In the genomic region with DNA sequence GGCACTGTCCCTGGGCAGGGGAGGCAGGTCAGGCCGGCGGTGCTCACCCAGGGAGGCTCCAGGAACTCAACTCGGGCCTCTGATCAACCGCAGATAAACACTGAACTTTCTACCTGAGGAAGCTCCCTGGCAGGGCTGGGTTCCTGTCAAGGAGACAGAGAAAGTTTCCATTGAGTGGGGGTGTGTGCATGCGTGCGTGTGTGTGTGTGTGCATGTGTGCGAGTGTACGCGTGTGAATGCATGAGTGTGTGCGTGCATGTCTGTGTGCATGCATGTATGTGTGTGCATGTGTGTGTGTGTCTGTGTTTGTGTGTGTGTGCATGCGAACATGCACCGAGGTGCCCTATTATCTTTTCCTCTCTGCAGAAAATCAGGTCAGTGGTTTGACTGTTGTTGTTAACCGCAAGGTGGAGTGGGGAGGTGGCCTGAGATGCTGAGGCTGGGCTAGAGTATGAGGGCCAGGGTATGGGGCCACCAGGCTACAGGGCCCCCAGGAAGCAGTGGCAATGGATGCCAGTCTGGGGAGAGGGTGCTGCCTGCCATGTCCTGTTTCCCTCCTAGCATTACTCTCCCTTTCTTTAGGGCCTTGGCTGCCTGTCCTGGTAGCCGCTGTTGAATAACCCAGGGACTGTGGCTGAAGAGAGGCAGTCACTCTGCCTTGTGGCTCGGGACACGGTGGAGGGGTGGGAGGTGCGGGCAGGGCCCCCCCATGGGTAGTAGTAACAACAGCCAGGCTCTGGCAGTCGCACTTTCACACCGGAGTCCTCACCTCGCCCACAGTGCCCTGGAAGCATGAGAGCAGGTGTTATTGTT, we compare ENCODE assay signal across 1 cellular context.
TF ChIP-seq lines count a peak whose summit lies in the region.

No MANE protein-coding gene starts in this region.

TF ChIP-seq in HepG2, 621 proteins besides CTCF, POLR2A, EP300 and RAD21 (continued from another document):
- TF ChIP-seq ZNF780A (CRISPR knock-in tag; IDR thresholded peaks at IDR 0.05) (no peak), NR2F6 (IDR thresholded peaks at IDR 0.05) (no peak), NR2F6 (CRISPR knock-in tag; IDR thresholded peaks at IDR 0.05) (no peak), MED8 (CRISPR knock-in tag; IDR thresholded peaks at IDR 0.05; ENCODE audit: insufficient replicate concordance) (no peak), ZNF432 (CRISPR knock-in tag; IDR thresholded peaks at IDR 0.05; ENCODE audit: borderline replicate concordance) (no peak), ZNF121 (CRISPR knock-in tag; IDR thresholded peaks at IDR 0.05) (no peak), CHD2 (IDR thresholded peaks at IDR 0.05; ENCODE audit: low read depth, low read length) (no peak), MIER3 (CRISPR knock-in tag; IDR thresholded peaks at IDR 0.05; ENCODE audit: borderline replicate concordance) (no peak), MTF1 (CRISPR knock-in tag; IDR thresholded peaks at IDR 0.05) (no peak), HNRNPL (IDR thresholded peaks at IDR 0.05; ENCODE audit: low read depth, low read length) (no peak), HMGA1 (CRISPR knock-in tag; conservative IDR thresholded peaks at IDR 0.05) (no peak), STAT5B (CRISPR knock-in tag; IDR thresholded peaks at IDR 0.05) (no peak), ZNF20 (CRISPR knock-in tag; IDR thresholded peaks at IDR 0.05) (no peak), ZNF552 (CRISPR knock-in tag; IDR thresholded peaks at IDR 0.05; ENCODE audit: borderline replicate concordance) (no peak), MIXL1 (CRISPR knock-in tag; IDR thresholded peaks at IDR 0.05) (no peak), ZNF530 (CRISPR knock-in tag; IDR thresholded peaks at IDR 0.05; ENCODE audit: low read depth) (no peak)
- TF ChIP-seq, protein P1, sequence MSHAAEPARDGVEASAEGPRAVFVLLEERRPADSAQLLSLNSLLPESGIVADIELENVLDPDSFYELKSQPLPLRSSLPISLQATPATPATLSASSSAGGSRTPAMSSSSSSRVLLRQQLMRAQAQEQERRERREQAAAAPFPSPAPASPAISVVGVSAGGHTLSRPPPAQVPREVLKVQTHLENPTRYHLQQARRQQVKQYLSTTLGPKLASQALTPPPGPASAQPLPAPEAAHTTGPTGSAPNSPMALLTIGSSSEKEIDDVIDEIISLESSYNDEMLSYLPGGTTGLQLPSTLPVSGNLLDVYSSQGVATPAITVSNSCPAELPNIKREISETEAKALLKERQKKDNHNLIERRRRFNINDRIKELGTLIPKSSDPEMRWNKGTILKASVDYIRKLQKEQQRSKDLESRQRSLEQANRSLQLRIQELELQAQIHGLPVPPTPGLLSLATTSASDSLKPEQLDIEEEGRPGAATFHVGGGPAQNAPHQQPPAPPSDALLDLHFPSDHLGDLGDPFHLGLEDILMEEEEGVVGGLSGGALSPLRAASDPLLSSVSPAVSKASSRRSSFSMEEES (CRISPR knock-in tag; IDR thresholded peaks at IDR 0.05), result no peak
